Comparison of ENCODE assay signal across 1 cellular context in the genomic region with DNA sequence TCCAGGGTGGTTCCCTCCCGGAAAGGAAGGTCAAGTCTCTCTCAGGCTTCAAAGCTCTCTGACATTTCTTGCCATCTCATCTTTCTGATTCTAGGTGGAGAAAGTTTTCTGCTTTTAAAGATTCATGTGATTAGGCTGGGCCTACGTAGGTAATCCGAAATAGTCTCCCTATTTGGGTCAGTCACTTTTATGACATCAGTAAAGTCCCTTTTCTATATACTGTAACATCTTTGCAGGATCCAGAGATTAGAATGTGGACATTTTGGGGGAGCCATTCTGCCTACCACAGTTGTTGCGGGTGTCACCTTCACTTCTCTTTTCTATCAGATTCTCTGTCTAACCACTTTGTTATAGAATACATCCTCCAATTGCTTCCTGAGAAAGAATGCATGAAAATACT.
TF ChIP-seq lines count a peak whose summit lies in the region.

No MANE protein-coding gene starts in this region.

TF ChIP-seq in GM12878, 131 proteins besides CTCF, POLR2A, EP300 and RAD21 (continues in another document):
- no peak for TF ChIP-seq HCFC1 (IDR thresholded peaks at IDR 0.05; ENCODE audit: low read length)
- no peak for TF ChIP-seq TAF1 (IDR thresholded peaks at IDR 0.05; ENCODE audit: borderline replicate concordance, low read depth, low read length)
- TF ChIP-seq JUNB (IDR thresholded peaks at IDR 0.05) = no peak
- TF ChIP-seq RAD51 (IDR thresholded peaks at IDR 0.05) = no peak
- TF ChIP-seq GABPA (IDR thresholded peaks at IDR 0.05; ENCODE audit: low read depth) = no peak
- TF ChIP-seq, protein P1, sequence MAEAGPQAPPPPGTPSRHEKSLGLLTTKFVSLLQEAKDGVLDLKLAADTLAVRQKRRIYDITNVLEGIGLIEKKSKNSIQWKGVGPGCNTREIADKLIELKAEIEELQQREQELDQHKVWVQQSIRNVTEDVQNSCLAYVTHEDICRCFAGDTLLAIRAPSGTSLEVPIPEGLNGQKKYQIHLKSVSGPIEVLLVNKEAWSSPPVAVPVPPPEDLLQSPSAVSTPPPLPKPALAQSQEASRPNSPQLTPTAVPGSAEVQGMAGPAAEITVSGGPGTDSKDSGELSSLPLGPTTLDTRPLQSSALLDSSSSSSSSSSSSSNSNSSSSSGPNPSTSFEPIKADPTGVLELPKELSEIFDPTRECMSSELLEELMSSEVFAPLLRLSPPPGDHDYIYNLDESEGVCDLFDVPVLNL (IDR thresholded peaks at IDR 0.05; ENCODE audit: low read depth, low read length) = no peak
- TF ChIP-seq BHLHE40 (IDR thresholded peaks at IDR 0.05; ENCODE audit: borderline replicate concordance in 1 of 2, low read depth in 2 of 2, low read length in 1 of 2) = no peak
- TF ChIP-seq RCOR1 (conservative IDR thresholded peaks at IDR 0.05; ENCODE audit: low read depth, low read length) = no peak
- no peak for TF ChIP-seq SUPT20H (IDR thresholded peaks at IDR 0.05; ENCODE audit: borderline replicate concordance, control insufficient read depth, low read depth, low read length)
- TF ChIP-seq ZSCAN29 (IDR thresholded peaks at IDR 0.05) = no peak
- TF ChIP-seq CHD2 (IDR thresholded peaks at IDR 0.05; ENCODE audit: borderline replicate concordance, low read depth, low read length) = no peak
- TF ChIP-seq NRF1 (conservative IDR thresholded peaks at IDR 0.05; ENCODE audit: low read depth, low read length) = no peak
- TF ChIP-seq, protein P2, sequence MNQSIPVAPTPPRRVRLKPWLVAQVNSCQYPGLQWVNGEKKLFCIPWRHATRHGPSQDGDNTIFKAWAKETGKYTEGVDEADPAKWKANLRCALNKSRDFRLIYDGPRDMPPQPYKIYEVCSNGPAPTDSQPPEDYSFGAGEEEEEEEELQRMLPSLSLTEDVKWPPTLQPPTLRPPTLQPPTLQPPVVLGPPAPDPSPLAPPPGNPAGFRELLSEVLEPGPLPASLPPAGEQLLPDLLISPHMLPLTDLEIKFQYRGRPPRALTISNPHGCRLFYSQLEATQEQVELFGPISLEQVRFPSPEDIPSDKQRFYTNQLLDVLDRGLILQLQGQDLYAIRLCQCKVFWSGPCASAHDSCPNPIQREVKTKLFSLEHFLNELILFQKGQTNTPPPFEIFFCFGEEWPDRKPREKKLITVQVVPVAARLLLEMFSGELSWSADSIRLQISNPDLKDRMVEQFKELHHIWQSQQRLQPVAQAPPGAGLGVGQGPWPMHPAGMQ (IDR thresholded peaks at IDR 0.05; ENCODE audit: borderline replicate concordance) = no peak
- TF ChIP-seq YY1 (IDR thresholded peaks at IDR 0.05; ENCODE audit: low read depth, low read length) = no peak
- TF ChIP-seq, protein P3, sequence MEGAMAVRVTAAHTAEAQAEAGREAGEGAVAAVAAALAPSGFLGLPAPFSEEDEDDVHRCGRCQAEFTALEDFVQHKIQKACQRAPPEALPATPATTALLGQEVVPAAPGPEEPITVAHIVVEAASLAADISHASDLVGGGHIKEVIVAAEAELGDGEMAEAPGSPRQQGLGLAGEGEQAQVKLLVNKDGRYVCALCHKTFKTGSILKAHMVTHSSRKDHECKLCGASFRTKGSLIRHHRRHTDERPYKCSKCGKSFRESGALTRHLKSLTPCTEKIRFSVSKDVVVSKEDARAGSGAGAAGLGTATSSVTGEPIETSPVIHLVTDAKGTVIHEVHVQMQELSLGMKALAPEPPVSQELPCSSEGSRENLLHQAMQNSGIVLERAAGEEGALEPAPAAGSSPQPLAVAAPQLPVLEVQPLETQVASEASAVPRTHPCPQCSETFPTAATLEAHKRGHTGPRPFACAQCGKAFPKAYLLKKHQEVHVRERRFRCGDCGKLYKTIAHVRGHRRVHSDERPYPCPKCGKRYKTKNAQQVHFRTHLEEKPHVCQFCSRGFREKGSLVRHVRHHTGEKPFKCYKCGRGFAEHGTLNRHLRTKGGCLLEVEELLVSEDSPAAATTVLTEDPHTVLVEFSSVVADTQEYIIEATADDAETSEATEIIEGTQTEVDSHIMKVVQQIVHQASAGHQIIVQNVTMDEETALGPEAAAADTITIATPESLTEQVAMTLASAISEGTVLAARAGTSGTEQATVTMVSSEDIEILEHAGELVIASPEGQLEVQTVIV (IDR thresholded peaks at IDR 0.05; ENCODE audit: borderline replicate concordance, partially characterized antibody) = no peak
- no peak for TF ChIP-seq SUZ12 (IDR thresholded peaks at IDR 0.05; ENCODE audit: unreplicated experiment)
- peak; percentile 57; the same call in 1 of the 2 replicates for TF ChIP-seq ATF7 (IDR thresholded peaks at IDR 0.05; ENCODE audit: low read depth)
- TF ChIP-seq ZNF274 (IDR thresholded peaks at IDR 0.05; ENCODE audit: insufficient read depth, insufficient read length) = no peak
- TF ChIP-seq ASH2L (IDR thresholded peaks at IDR 0.05; ENCODE audit: borderline replicate concordance, low read depth) = no peak
- TF ChIP-seq SMARCA5 (IDR thresholded peaks at IDR 0.05) = no peak
- TF ChIP-seq, protein P4, sequence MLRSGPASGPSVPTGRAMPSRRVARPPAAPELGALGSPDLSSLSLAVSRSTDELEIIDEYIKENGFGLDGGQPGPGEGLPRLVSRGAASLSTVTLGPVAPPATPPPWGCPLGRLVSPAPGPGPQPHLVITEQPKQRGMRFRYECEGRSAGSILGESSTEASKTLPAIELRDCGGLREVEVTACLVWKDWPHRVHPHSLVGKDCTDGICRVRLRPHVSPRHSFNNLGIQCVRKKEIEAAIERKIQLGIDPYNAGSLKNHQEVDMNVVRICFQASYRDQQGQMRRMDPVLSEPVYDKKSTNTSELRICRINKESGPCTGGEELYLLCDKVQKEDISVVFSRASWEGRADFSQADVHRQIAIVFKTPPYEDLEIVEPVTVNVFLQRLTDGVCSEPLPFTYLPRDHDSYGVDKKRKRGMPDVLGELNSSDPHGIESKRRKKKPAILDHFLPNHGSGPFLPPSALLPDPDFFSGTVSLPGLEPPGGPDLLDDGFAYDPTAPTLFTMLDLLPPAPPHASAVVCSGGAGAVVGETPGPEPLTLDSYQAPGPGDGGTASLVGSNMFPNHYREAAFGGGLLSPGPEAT (IDR thresholded peaks at IDR 0.05; ENCODE audit: low read depth) = 0 out of 2 replicates have a peak, but pooled peaks have one; percentile 25
- TF ChIP-seq, protein P5, sequence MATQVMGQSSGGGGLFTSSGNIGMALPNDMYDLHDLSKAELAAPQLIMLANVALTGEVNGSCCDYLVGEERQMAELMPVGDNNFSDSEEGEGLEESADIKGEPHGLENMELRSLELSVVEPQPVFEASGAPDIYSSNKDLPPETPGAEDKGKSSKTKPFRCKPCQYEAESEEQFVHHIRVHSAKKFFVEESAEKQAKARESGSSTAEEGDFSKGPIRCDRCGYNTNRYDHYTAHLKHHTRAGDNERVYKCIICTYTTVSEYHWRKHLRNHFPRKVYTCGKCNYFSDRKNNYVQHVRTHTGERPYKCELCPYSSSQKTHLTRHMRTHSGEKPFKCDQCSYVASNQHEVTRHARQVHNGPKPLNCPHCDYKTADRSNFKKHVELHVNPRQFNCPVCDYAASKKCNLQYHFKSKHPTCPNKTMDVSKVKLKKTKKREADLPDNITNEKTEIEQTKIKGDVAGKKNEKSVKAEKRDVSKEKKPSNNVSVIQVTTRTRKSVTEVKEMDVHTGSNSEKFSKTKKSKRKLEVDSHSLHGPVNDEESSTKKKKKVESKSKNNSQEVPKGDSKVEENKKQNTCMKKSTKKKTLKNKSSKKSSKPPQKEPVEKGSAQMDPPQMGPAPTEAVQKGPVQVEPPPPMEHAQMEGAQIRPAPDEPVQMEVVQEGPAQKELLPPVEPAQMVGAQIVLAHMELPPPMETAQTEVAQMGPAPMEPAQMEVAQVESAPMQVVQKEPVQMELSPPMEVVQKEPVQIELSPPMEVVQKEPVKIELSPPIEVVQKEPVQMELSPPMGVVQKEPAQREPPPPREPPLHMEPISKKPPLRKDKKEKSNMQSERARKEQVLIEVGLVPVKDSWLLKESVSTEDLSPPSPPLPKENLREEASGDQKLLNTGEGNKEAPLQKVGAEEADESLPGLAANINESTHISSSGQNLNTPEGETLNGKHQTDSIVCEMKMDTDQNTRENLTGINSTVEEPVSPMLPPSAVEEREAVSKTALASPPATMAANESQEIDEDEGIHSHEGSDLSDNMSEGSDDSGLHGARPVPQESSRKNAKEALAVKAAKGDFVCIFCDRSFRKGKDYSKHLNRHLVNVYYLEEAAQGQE (IDR thresholded peaks at IDR 0.05; ENCODE audit: low read depth, low read length) = no peak
- no peak for TF ChIP-seq ETV6 (conservative IDR thresholded peaks at IDR 0.05 in 1 of 2, IDR thresholded peaks at IDR 0.05 in 1 of 2; ENCODE audit: borderline replicate concordance in 1 of 2, low read depth in 1 of 2)
- no peak for TF ChIP-seq SREBF1 (IDR thresholded peaks at IDR 0.05; ENCODE audit: low read length)
- no peak for TF ChIP-seq ZZZ3 (IDR thresholded peaks at IDR 0.05; ENCODE audit: control insufficient read depth, insufficient read length, low read depth)
- TF ChIP-seq SIX5 (IDR thresholded peaks at IDR 0.05; ENCODE audit: low read depth, low read length, severe bottlenecking) = no peak
- 0 out of 2 replicates have a peak, but pooled peaks have one; percentile 21 for TF ChIP-seq SPI1 (IDR thresholded peaks at IDR 0.05; ENCODE audit: borderline replicate concordance, insufficient read depth, low read depth, low read length)
- TF ChIP-seq JUND (IDR thresholded peaks at IDR 0.05; ENCODE audit: low read depth, low read length) = no peak
- TF ChIP-seq KLF5 (IDR thresholded peaks at IDR 0.05; ENCODE audit: partially characterized antibody) = no peak
- 0 out of 2 replicates have a peak, but pooled peaks have one; percentile 31 for TF ChIP-seq IKZF1 (conservative IDR thresholded peaks at IDR 0.05)
- TF ChIP-seq BCL11A (IDR thresholded peaks at IDR 0.05; ENCODE audit: low read depth, low read length) = no peak
- TF ChIP-seq, protein P6, sequence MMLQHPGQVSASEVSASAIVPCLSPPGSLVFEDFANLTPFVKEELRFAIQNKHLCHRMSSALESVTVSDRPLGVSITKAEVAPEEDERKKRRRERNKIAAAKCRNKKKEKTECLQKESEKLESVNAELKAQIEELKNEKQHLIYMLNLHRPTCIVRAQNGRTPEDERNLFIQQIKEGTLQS (IDR thresholded peaks at IDR 0.05; ENCODE audit: borderline replicate concordance, extremely low read depth, low read depth, low read length) = no peak
- no peak for TF ChIP-seq RUNX3 (IDR thresholded peaks at IDR 0.05; ENCODE audit: low read length)
- no peak for TF ChIP-seq HDGF (IDR thresholded peaks at IDR 0.05)
- TF ChIP-seq TCF12 (IDR thresholded peaks at IDR 0.05; ENCODE audit: low read depth, low read length) = no peak
- TF ChIP-seq, protein P7, sequence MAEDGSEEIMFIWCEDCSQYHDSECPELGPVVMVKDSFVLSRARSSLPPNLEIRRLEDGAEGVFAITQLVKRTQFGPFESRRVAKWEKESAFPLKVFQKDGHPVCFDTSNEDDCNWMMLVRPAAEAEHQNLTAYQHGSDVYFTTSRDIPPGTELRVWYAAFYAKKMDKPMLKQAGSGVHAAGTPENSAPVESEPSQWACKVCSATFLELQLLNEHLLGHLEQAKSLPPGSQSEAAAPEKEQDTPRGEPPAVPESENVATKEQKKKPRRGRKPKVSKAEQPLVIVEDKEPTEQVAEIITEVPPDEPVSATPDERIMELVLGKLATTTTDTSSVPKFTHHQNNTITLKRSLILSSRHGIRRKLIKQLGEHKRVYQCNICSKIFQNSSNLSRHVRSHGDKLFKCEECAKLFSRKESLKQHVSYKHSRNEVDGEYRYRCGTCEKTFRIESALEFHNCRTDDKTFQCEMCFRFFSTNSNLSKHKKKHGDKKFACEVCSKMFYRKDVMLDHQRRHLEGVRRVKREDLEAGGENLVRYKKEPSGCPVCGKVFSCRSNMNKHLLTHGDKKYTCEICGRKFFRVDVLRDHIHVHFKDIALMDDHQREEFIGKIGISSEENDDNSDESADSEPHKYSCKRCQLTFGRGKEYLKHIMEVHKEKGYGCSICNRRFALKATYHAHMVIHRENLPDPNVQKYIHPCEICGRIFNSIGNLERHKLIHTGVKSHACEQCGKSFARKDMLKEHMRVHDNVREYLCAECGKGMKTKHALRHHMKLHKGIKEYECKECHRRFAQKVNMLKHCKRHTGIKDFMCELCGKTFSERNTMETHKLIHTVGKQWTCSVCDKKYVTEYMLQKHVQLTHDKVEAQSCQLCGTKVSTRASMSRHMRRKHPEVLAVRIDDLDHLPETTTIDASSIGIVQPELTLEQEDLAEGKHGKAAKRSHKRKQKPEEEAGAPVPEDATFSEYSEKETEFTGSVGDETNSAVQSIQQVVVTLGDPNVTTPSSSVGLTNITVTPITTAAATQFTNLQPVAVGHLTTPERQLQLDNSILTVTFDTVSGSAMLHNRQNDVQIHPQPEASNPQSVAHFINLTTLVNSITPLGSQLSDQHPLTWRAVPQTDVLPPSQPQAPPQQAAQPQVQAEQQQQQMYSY (CRISPR knock-in tag; IDR thresholded peaks at IDR 0.05) = no peak
- no peak for TF ChIP-seq EZH2 (IDR thresholded peaks at IDR 0.05; ENCODE audit: borderline replicate concordance, control insufficient read depth, low read depth, low read length)
- no peak for TF ChIP-seq PML (IDR thresholded peaks at IDR 0.05; ENCODE audit: low read length)
- TF ChIP-seq ZBED1 (IDR thresholded peaks at IDR 0.05; ENCODE audit: borderline replicate concordance) = no peak
- TF ChIP-seq CREB1 (IDR thresholded peaks at IDR 0.05; ENCODE audit: low read depth) = no peak
- peak; percentile 53; the same call in 1 of the 2 replicates for TF ChIP-seq MTA2 (IDR thresholded peaks at IDR 0.05; ENCODE audit: low read depth)
- TF ChIP-seq ZNF207 (IDR thresholded peaks at IDR 0.05; ENCODE audit: borderline replicate concordance) = no peak
- peak in 1 of 2 experiments; percentile 52; a peak in 2 of 4 replicates for TF ChIP-seq IKZF2 (IDR thresholded peaks at IDR 0.05)
- TF ChIP-seq, protein P8, sequence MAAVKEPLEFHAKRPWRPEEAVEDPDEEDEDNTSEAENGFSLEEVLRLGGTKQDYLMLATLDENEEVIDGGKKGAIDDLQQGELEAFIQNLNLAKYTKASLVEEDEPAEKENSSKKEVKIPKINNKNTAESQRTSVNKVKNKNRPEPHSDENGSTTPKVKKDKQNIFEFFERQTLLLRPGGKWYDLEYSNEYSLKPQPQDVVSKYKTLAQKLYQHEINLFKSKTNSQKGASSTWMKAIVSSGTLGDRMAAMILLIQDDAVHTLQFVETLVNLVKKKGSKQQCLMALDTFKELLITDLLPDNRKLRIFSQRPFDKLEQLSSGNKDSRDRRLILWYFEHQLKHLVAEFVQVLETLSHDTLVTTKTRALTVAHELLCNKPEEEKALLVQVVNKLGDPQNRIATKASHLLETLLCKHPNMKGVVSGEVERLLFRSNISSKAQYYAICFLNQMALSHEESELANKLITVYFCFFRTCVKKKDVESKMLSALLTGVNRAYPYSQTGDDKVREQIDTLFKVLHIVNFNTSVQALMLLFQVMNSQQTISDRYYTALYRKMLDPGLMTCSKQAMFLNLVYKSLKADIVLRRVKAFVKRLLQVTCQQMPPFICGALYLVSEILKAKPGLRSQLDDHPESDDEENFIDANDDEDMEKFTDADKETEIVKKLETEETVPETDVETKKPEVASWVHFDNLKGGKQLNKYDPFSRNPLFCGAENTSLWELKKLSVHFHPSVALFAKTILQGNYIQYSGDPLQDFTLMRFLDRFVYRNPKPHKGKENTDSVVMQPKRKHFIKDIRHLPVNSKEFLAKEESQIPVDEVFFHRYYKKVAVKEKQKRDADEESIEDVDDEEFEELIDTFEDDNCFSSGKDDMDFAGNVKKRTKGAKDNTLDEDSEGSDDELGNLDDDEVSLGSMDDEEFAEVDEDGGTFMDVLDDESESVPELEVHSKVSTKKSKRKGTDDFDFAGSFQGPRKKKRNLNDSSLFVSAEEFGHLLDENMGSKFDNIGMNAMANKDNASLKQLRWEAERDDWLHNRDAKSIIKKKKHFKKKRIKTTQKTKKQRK (IDR thresholded peaks at IDR 0.05; ENCODE audit: low read depth, low read length) = no peak
